Comparison of ENCODE assay signal across 8 cellular contexts in genomic region chr17:10197721-10198508, GRCh38. TPM values are rescaled to one million over a fixed set of nuclear protein-coding genes. Genes with fewer than 3 reads are reported as not detected.
A peak's percentile ranks its signal among the peaks of the same experiment; 100 is the strongest.
DNase-seq lines count a peak whose midpoint lies in the region; ATAC-seq, FAIRE-seq and TF ChIP-seq lines count a peak whose summit lies in the region.

No MANE protein-coding gene starts in this region.

- H3K4me2 ChIP-seq in astrocyte (ENCODE audit: low read length): peak overlapping the region; percentile 83

- intact Hi-C loops in lower lobe of right lung (cut with DNase I): no loop called here

- peaks cover 7% of the 10 kb centered on the region for H3K4me1 Mint-ChIP-seq in activated naive CD4-positive, alpha-beta T cell treated with anti-CD3 and anti-CD28 coated beads, Interleukin-2, amount 50 U/mL, for 24 hours
- peaks cover 4% of the 10 kb centered on the region for H3K4me1 Mint-ChIP-seq in astrocyte (ENCODE audit: low read depth, unreplicated experiment)
- H3K4me1 Mint-ChIP-seq in type B pancreatic cell (ENCODE audit: unreplicated experiment): peaks cover 4% of the 10 kb centered on the region

- peak overlapping the region; percentile 36 for H3K4me3 Mint-ChIP-seq in activated naive CD4-positive, alpha-beta T cell treated with anti-CD3 and anti-CD28 coated beads, Interleukin-2, amount 50 U/mL, for 24 hours
- H3K4me3 Mint-ChIP-seq in astrocyte (ENCODE audit: unreplicated experiment) (peak overlapping the region; percentile 75), type B pancreatic cell (peak overlapping the region; percentile 76)

- ATAC-seq in lower lobe of right lung: peak; percentile 43

- peaks cover 14% of the 10 kb centered on the region for H3K9me3 Mint-ChIP-seq in activated naive CD4-positive, alpha-beta T cell treated with anti-CD3 and anti-CD28 coated beads, Interleukin-2, amount 50 U/mL, for 24 hours
- H3K9me3 Mint-ChIP-seq in astrocyte (ENCODE audit: unreplicated experiment) (peaks cover 15% of the 10 kb centered on the region), type B pancreatic cell (peaks cover 15% of the 10 kb centered on the region)

- H3K27me3 Mint-ChIP-seq in activated naive CD4-positive, alpha-beta T cell treated with anti-CD3 and anti-CD28 coated beads, Interleukin-2, amount 50 U/mL, for 24 hours: peaks cover 13% of the 10 kb centered on the region
- H3K27me3 Mint-ChIP-seq in astrocyte (ENCODE audit: low read depth, unreplicated experiment) (peaks cover 42% of the 10 kb centered on the region), type B pancreatic cell (peaks cover 49% of the 10 kb centered on the region)

- H3K27ac ChIP-seq in astrocyte (ENCODE audit: low read depth, low read length): no peak overlapping the region
- peak overlapping the region; percentile 71 for H3K27ac ChIP-seq in lower lobe of right lung

- H3K4me1 ChIP-seq in astrocyte (ENCODE audit: insufficient read depth, low read length) (no peaks in the 10 kb centered on the region), lower lobe of right lung (no peaks in the 10 kb centered on the region)

- H3K36me3 ChIP-seq in astrocyte (ENCODE audit: insufficient read depth, low read length): no peaks in the 10 kb centered on the region
- H3K36me3 ChIP-seq in lower lobe of right lung: no peaks in the 10 kb centered on the region

- H3K79me2 ChIP-seq in astrocyte (ENCODE audit: insufficient read depth, low read length): no peaks in the 10 kb centered on the region

- H3K27ac Mint-ChIP-seq in activated naive CD4-positive, alpha-beta T cell treated with anti-CD3 and anti-CD28 coated beads, Interleukin-2, amount 50 U/mL, for 24 hours: no peak overlapping the region
- H3K27ac Mint-ChIP-seq in astrocyte (ENCODE audit: unreplicated experiment) (no peak overlapping the region), type B pancreatic cell (no peak overlapping the region)

- no peak overlapping the region for H3K9ac ChIP-seq in astrocyte (ENCODE audit: low read length)

- H3K36me3 Mint-ChIP-seq in activated naive CD4-positive, alpha-beta T cell treated with anti-CD3 and anti-CD28 coated beads, Interleukin-2, amount 50 U/mL, for 24 hours: no peaks in the 10 kb centered on the region
- peaks cover 14% of the 10 kb centered on the region for H3K36me3 Mint-ChIP-seq in astrocyte (ENCODE audit: low read depth, unreplicated experiment)
- peaks cover 11% of the 10 kb centered on the region for H3K36me3 Mint-ChIP-seq in type B pancreatic cell

- peaks cover 28% of the 10 kb centered on the region for H3K27me3 ChIP-seq in astrocyte (ENCODE audit: insufficient read depth, low read length)
- peaks cover 23% of the 10 kb centered on the region for H3K27me3 ChIP-seq in lower lobe of right lung (ENCODE audit: low read depth)

- H2AFZ ChIP-seq in astrocyte (ENCODE audit: low read depth, low read length): peak overlapping the region; percentile 80

- H3K4me3 ChIP-seq in astrocyte (ENCODE audit: insufficient read depth, low read depth, low read length) (peak overlapping the region; percentile 55), lower lobe of right lung (peak overlapping the region; percentile 68)

- no peak for DNase-seq in activated naive CD4-positive, alpha-beta T cell treated with anti-CD3 and anti-CD28 coated beads, Interleukin-2, amount 50 U/mL, for 16 hours
- DNase-seq in astrocyte (ENCODE audit: low read depth) (no peak), lower lobe of right lung (peak; percentile 57), type B pancreatic cell (ENCODE audit: extremely low spot score, unreplicated experiment) (peak; percentile 70), hepatic stellate cell (ENCODE audit: low spot score) (no peak), HUDEP-2 (lab: John Stamatoyannopoulos, UW; ENCODE audit: unreplicated experiment in 76 of 76) (no peak), NCI-H128 (lab: John Stamatoyannopoulos, UW; ENCODE audit: unreplicated experiment) (no peak)

- TF ChIP-seq CTCF in astrocyte (IDR thresholded peaks at IDR 0.05; ENCODE audit: insufficient read depth, low read depth, low read length): no peak
- no peak for TF ChIP-seq CTCF in lower lobe of right lung (IDR thresholded peaks at IDR 0.05)
- no peak for TF ChIP-seq CTCF in type B pancreatic cell (conservative IDR thresholded peaks at IDR 0.05)

- FAIRE-seq in astrocyte (lab: Jason Lieb, UNC): no peak

- H4K20me1 ChIP-seq in astrocyte (ENCODE audit: insufficient read depth, low read length): no peaks in the 10 kb centered on the region

- H3K9me3 ChIP-seq in astrocyte (ENCODE audit: insufficient read depth, low read depth, low read length) (no peaks in the 10 kb centered on the region), lower lobe of right lung (peaks cover 15% of the 10 kb centered on the region)

RNA-seq across cellular contexts. Expression of gene GAS7, which starts 0.5 kb away (rescaled TPM):
- total RNA-seq in astrocyte (8.5 and 10.2 TPM in 2 replicates), lower lobe of right lung (54.1 TPM), type B pancreatic cell (ENCODE audit: low replicate concordance) (5.9 and 19.5 TPM in 2 replicates)

Comparison
In these comparisons a context has a peak if more than half of its experiments do, and no peak if none do; other contexts are left out.
1. DNase-seq: peak in lower lobe of right lung (single experiment) and type B pancreatic cell (single experiment); none in activated naive CD4-positive, alpha-beta T cell treated with anti-CD3 and anti-CD28 coated beads, Interleukin-2, amount 50 U/mL, for 16 hours (single experiment), astrocyte (single experiment), hepatic stellate cell (single experiment), HUDEP-2 (0 of 76) and NCI-H128 (single experiment).
2. Peak in every context shown above with its lines, with median percentiles within 50 percentile points of each other: H3K4me3 Mint-ChIP-seq.